In genomic region chr7:155445606-155446005, GRCh38 we compare ENCODE assay signal across 5 cellular contexts. TPM values are rescaled to one million over a fixed set of nuclear protein-coding genes. Genes with fewer than 3 reads are reported as not detected.
"Had no signal": no experiment of that assay in that cellular context is flagged by ENCODE, and none has a peak within 500 bp of the region (broad histone marks: within the 10 kb centered on the region; RNA-seq: fewer than 3 reads in every experiment).

No MANE protein-coding gene starts in this region.

RNA-seq across cellular contexts. Expression of gene EN2, which starts 12.3 kb away (rescaled TPM):
- total RNA-seq: HepG2, HT-29, HT1080, IMR-90 had no signal
- polyA plus RNA-seq: HepG2, IgD-negative memory B cell, IMR-90 had no signal
